ENCODE assay signal across 21 cellular contexts in the genomic region with DNA sequence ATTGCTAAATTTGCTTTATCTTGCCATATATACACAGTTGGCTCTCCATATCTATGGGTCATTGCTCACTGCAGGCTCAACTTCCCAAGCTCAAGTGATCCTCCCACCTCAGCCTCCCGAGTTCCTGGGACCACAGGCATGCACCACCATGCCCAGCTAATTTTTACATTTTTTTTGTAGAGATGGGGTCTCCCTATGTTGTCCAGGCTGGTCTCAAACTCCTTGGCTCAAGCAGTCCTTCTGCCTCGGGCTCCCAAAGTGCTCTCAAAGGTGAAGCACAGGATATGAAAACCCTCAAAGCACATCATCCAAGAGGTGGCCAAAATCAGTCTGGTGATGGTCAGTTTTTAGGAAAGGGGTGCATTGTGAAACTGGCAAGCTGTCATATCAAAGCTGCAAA.
"Had no signal": no experiment of that assay in that cellular context is flagged by ENCODE, and none has a peak within 500 bp of the region (broad histone marks: within the 10 kb centered on the region; RNA-seq: fewer than 3 reads in every experiment).

No MANE protein-coding gene starts in this region.

- H3K4me3 Mint-ChIP-seq: T-cell had no signal

- H3K27ac ChIP-seq: RWPE1 had no signal

- H3K36me3 Mint-ChIP-seq: T-cell had no signal

- H3K4me1 Mint-ChIP-seq: T-cell had no signal

- H3K9me3 ChIP-seq: SK-N-SH had no signal

- ATAC-seq: Panc1, T-cell had no signal

- H3K9me2 ChIP-seq: SK-N-SH had no signal

- H3K4me2 ChIP-seq: SK-N-SH had no signal

- DNase-seq: KBM-7, MV-4-11, NCI-H1048, NCI-H1105, NCI-H1417, NCI-H1436 treated with DMSO at 0.1 percent for 48 hours, NCI-H1694, NCI-H187 treated with DMSO at 0.1 percent for 48 hours, NCI-H2029 treated with DMSO at 0.1 percent for 48 hours, NCI-H2227 treated with DMSO at 0.1 percent for 48 hours, NCI-H446, NCI-H510A, NCI-H524 treated with DMSO at 0.1 percent for 48 hours, NCI-H69, NCI-H774, SHP77, SK-N-SH, SW 1271, T-cell had no signal

- H3K27ac Mint-ChIP-seq: T-cell had no signal

- H3K9me3 Mint-ChIP-seq: T-cell had no signal
